In genomic region chr14:62015248-62015647, GRCh38 we compare ENCODE assay signal across 22 cellular contexts.
"Had no signal": no experiment of that assay in that cellular context is flagged by ENCODE, and none has a peak within 500 bp of the region (broad histone marks: within the 10 kb centered on the region; RNA-seq: fewer than 3 reads in every experiment).

No MANE protein-coding gene starts in this region.

- H3K4me3 ChIP-seq: coronary artery, gastroesophageal sphincter, heart left ventricle, left lung, sigmoid colon, spleen had no signal

- H3K27me3 ChIP-seq: gastroesophageal sphincter, left lung, sigmoid colon, spleen had no signal

- H3K36me3 ChIP-seq: gastroesophageal sphincter, heart left ventricle, left lung, sigmoid colon, spleen had no signal

- H3K9me3 Mint-ChIP-seq: activated naive CD8-positive, alpha-beta T cell treated with anti-CD3 and anti-CD28 coated beads, Interleukin-2, amount 10 ng/mL, durations not matched to agents 7 days and 5 days; activated T-helper 2 cell treated with anti-CD3 and anti-CD28 coated beads, Interferon-gamma antibody, Interleukin-2, Interleukin-4, amounts not matched to agents 10 μg/mL and 5 μg/mL and 100 μg/mL, durations not matched to agents 14 hours and 24 hours and 36 hours had no signal

- H3K4me3 Mint-ChIP-seq: activated B cell treated with CpG ODN at 0.5 μM for 24 hours; activated CD4-positive, alpha-beta memory T cell treated with anti-CD3 and anti-CD28 coated beads, Interleukin-2, amount 10 ng/mL, durations not matched to agents 7 days and 5 days; activated CD8-positive, alpha-beta memory T cell treated with anti-CD3 and anti-CD28 coated beads, Interleukin-2, amount 10 ng/mL, durations not matched to agents 7 days and 5 days; activated naive CD8-positive, alpha-beta T cell treated with anti-CD3 and anti-CD28 coated beads, Interleukin-2, amount 10 ng/mL, durations not matched to agents 7 days and 5 days; brain; nephron; stimulated activated naive B cell treated with anti-CD40 and anti-IgM and Interleukin-4, amounts not matched to agents 10 μg/mL and 1 μg/mL and 100 μg/mL, for 72 hours had no signal

- H3K9me3 ChIP-seq: left lung had no signal

- H3K36me3 Mint-ChIP-seq: activated CD8-positive, alpha-beta memory T cell treated with anti-CD3 and anti-CD28 coated beads, Interleukin-2, amount 10 ng/mL, durations not matched to agents 7 days and 5 days; activated naive CD8-positive, alpha-beta T cell treated with anti-CD3 and anti-CD28 coated beads, Interleukin-2, amount 10 ng/mL, durations not matched to agents 7 days and 5 days; brain; stimulated activated naive B cell treated with anti-CD40 and anti-IgM and Interleukin-4, amounts not matched to agents 10 μg/mL and 1 μg/mL and 100 μg/mL, for 72 hours had no signal

- FAIRE-seq: endometrium had no signal

- DNase-seq: activated B cell treated with CpG ODN at 0.5 μM for 24 hours; activated CD4-positive, alpha-beta memory T cell treated with anti-CD3 and anti-CD28 coated beads, Interleukin-2, amount 10 ng/mL, durations not matched to agents 7 days and 5 days; activated CD4-positive, alpha-beta T cell treated with anti-CD3 and anti-CD28 coated beads for 48 hours; activated CD8-positive, alpha-beta memory T cell treated with anti-CD3 and anti-CD28 coated beads, Interleukin-2, amount 10 ng/mL, durations not matched to agents 7 days and 5 days; activated naive CD4-positive, alpha-beta T cell treated with Interleukin-2 at 50 U/mL for 16 hours; activated naive CD8-positive, alpha-beta T cell treated with anti-CD3 and anti-CD28 coated beads, Interleukin-2, amount 10 ng/mL, durations not matched to agents 7 days and 5 days; activated T-cell treated with anti-CD3 and anti-CD28 coated beads, Interleukin-2, amount 50 U/mL, for 1 hour; central memory CD4-positive, alpha-beta T cell; erythroblast; heart left ventricle; left lung; midbrain; sigmoid colon; spleen; stimulated activated CD4-positive, alpha-beta T cell treated with anti-CD3 and anti-CD28 coated beads, Interleukin-4, amount 100 ng/mL, for 4 hours; stimulated activated naive B cell treated with anti-CD40 and anti-IgM and Interleukin-4, amounts not matched to agents 10 μg/mL and 1 μg/mL and 100 μg/mL, for 72 hours had no signal

- H3K27ac Mint-ChIP-seq: activated B cell treated with CpG ODN at 0.5 μM for 24 hours; activated CD4-positive, alpha-beta memory T cell treated with anti-CD3 and anti-CD28 coated beads, Interleukin-2, amount 10 ng/mL, durations not matched to agents 7 days and 5 days; activated CD8-positive, alpha-beta memory T cell treated with anti-CD3 and anti-CD28 coated beads, Interleukin-2, amount 10 ng/mL, durations not matched to agents 7 days and 5 days; activated naive CD8-positive, alpha-beta T cell treated with anti-CD3 and anti-CD28 coated beads, Interleukin-2, amount 10 ng/mL, durations not matched to agents 7 days and 5 days; activated T-helper 2 cell treated with anti-CD3 and anti-CD28 coated beads, Interferon-gamma antibody, Interleukin-2, Interleukin-4, amounts not matched to agents 10 μg/mL and 5 μg/mL and 100 μg/mL, durations not matched to agents 14 hours and 24 hours and 36 hours; brain; nephron; stimulated activated naive B cell treated with anti-CD40 and anti-IgM and Interleukin-4, amounts not matched to agents 10 μg/mL and 1 μg/mL and 100 μg/mL, for 72 hours had no signal

- H3K4me1 ChIP-seq: gastroesophageal sphincter, heart left ventricle, left lung, sigmoid colon, spleen had no signal

- H3K4me1 Mint-ChIP-seq: activated B cell treated with CpG ODN at 0.5 μM for 24 hours; activated CD4-positive, alpha-beta memory T cell treated with anti-CD3 and anti-CD28 coated beads, Interleukin-2, amount 10 ng/mL, durations not matched to agents 7 days and 5 days; activated CD8-positive, alpha-beta memory T cell treated with anti-CD3 and anti-CD28 coated beads, Interleukin-2, amount 10 ng/mL, durations not matched to agents 7 days and 5 days; activated naive CD8-positive, alpha-beta T cell treated with anti-CD3 and anti-CD28 coated beads, Interleukin-2, amount 10 ng/mL, durations not matched to agents 7 days and 5 days; brain; nephron; stimulated activated naive B cell treated with anti-CD40 and anti-IgM and Interleukin-4, amounts not matched to agents 10 μg/mL and 1 μg/mL and 100 μg/mL, for 72 hours had no signal

- H3K27ac ChIP-seq: coronary artery, gastroesophageal sphincter, heart left ventricle, left lung, sigmoid colon, spleen had no signal
